8 cellular contexts compared by ENCODE assay signal in the genomic region with DNA sequence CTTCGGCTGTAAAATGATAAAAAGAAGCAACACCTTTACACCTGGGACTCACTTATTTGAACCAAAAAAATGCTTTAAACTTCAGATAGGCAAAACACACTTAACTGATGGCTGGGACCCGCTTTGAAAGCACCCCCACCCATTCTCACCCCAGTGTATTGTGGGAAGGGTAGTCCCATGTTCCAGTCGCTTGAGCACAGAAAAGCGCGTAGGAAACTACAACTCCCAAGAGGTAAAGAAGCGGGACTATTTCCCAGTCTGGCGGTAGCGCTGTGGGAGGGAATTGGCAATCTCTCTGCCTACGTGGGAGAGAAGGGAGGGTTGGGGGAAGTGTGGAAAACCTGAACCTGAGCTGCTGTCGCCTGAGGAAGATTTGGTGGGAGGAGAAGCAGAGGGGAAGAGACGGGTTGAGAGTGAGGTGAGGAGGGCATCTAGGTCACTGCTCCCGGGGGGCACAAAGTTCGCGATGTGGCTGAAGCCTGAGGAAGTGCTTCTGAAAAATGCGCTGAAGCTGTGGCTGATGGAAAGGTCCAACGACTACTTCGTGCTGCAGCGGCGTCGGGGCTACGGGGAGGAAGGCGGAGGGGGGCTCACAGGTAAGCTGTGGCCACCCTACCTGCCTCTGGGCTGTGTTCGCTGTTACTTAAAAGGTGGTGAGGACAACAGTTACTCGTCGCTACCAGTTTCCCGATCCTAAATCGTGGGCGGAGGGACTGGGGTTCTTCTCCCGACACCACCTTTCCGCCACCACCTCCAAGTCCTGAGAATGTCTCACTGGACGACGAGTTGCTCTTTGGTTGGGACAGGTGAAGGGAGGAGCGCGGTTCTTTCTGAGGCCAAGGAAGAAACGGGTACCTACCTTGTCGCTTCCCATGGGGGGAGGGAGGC. TPM values are rescaled to one million over a fixed set of nuclear protein-coding genes. Genes with fewer than 3 reads are reported as not detected.
DNase-seq lines count a peak whose midpoint lies in the region; ATAC-seq and TF ChIP-seq lines count a peak whose summit lies in the region.

Gene TBC1D8B, plus strand, starts transcription at position 286 of the 888 bp plus-strand sequence. Its CDS starts 181 bp downstream, at position 467.

- intact Hi-C loops in esophagus squamous epithelium (cut with DNase I) (no loop called here), mucosa of descending colon (cut with DNase I, micrococcal nuclease) (no loop called here), testis (cut with DNase I; ENCODE audit: low total_unique reads) (no loop called here)

- TF ChIP-seq CTCF in AG09309 (IDR thresholded peaks at IDR 0.05; ENCODE audit: control insufficient read depth, insufficient read depth, low read depth, low read length, missing control alignments) = no peak
- no peak for TF ChIP-seq CTCF in esophagus squamous epithelium (IDR thresholded peaks at IDR 0.05)
- no peak for TF ChIP-seq CTCF in mucosa of descending colon (IDR thresholded peaks at IDR 0.05)
- TF ChIP-seq CTCF in testis (IDR thresholded peaks at IDR 0.05) = no peak

- H3K27ac ChIP-seq in esophagus squamous epithelium (peak within 1 kb of the TSS; percentile 39 to 69 (median 58)), testis (peak within 1 kb of the TSS; percentile 64 to 72)

- H3K27me3 ChIP-seq in esophagus squamous epithelium (peaks cover 0 to 3% (median 0%) of the 10 kb centered on the region in 4 donors), testis (no peaks in the 10 kb centered on the region)

- ATAC-seq in GM18861 (IDR thresholded peaks at IDR 0.05; ENCODE audit: unreplicated experiment) (peak; percentile 95), HG03060 (IDR thresholded peaks at IDR 0.05; ENCODE audit: low read depth, unreplicated experiment) (peak; percentile 69), mucosa of descending colon (peak; percentile 98)

- H3K9me3 ChIP-seq in esophagus squamous epithelium (no peaks in the 10 kb centered on the region), mucosa of descending colon (no peaks in the 10 kb centered on the region), testis (no peaks in the 10 kb centered on the region)

- DNase-seq in AG09309 (ENCODE audit: low read depth) (peak; percentile 76), NCI-H2196 treated with DMSO at 0.1 percent for 48 hours (lab: John Stamatoyannopoulos, UW; ENCODE audit: unreplicated experiment) (peak; percentile 32), esophagus squamous epithelium (lab: John Stamatoyannopoulos, UW) (no peak), mucosa of descending colon (peak; percentile 71 to 83 (median 77)), testis (peak; percentile 88)
- DNase-seq in activated CD8-positive, alpha-beta memory T cell treated with anti-CD3 and anti-CD28 coated beads for 24 hours = peak; percentile 58

- TF ChIP-seq POLR2A in esophagus squamous epithelium (IDR thresholded peaks at IDR 0.05) (peak in 1 of 4 donors; percentile 31), testis (IDR thresholded peaks at IDR 0.05) (peak; percentile 26)

- no peaks in the 10 kb centered on the region for H3K4me1 ChIP-seq in esophagus squamous epithelium
- H3K4me1 ChIP-seq in mucosa of descending colon (ENCODE audit: low read depth) = no peaks in the 10 kb centered on the region
- H3K4me1 ChIP-seq in testis = no peaks in the 10 kb centered on the region

- H3K36me3 ChIP-seq in esophagus squamous epithelium (no peaks in the 10 kb centered on the region), mucosa of descending colon (ENCODE audit: low read depth) (no peaks in the 10 kb centered on the region), testis (ENCODE audit: low read depth, missing control alignments) (no peaks in the 10 kb centered on the region)

- 0 to 50% methylated on average over 11 to 20 of the region's 36 CpGs for WGBS in esophagus squamous epithelium, 2 donors
- 0 to 2% methylated on average over 4 to 31 of the region's 36 CpGs for WGBS in testis, 2 donors

- H3K4me3 ChIP-seq in AG09309 (ENCODE audit: control insufficient read depth, low read depth, low read length) = peak within 1 kb of the TSS; percentile 89
- peak within 1 kb of the TSS; percentile 39 to 67 (median 58) for H3K4me3 ChIP-seq in esophagus squamous epithelium
- H3K4me3 ChIP-seq in mucosa of descending colon = peak within 1 kb of the TSS; percentile 26
- peak within 1 kb of the TSS; percentile 64 to 73 for H3K4me3 ChIP-seq in testis

RNA-seq across cellular contexts. Expression of gene TBC1D8B, which starts in this region (rescaled TPM):
- total RNA-seq in esophagus squamous epithelium (1 to 10 TPM; 2.3 to 3.9 (median 3.4) TPM), mucosa of descending colon (10 to 100 TPM; 10.3 to 14.3 (median 11.5) TPM), testis (10 to 100 TPM; 23.8 to 27.0 TPM)
- 6.1 TPM for polyA plus RNA-seq in testis (ENCODE audit: insufficient read depth, low read depth, low replicate concordance)

Comparison
In these comparisons a context has a peak if more than half of its experiments do, and no peak if none do; other contexts are left out.
1. H3K4me3 ChIP-seq: peak in every context shown above with its lines; median percentile 89 in AG09309; 68 in testis; 58 in esophagus squamous epithelium; 26 in mucosa of descending colon.